16 cellular contexts compared by ENCODE assay signal in genomic region chr15:98760112-98760826, GRCh38.
DNase-seq lines count a peak whose midpoint lies in the region; ATAC-seq and TF ChIP-seq lines count a peak whose summit lies in the region.
"Had no signal": no experiment of that assay in that cellular context is flagged by ENCODE, and none has a peak within 500 bp of the region (broad histone marks: within the 10 kb centered on the region; RNA-seq: fewer than 3 reads in every experiment).

No MANE protein-coding gene starts in this region.

- peak overlapping the region in 1 of 2 donors; percentile 54 for H3K27ac ChIP-seq in right atrium auricular region
- peak overlapping the region; percentile 15 to 53 for H3K27ac ChIP-seq in ascending aorta
- H3K27ac ChIP-seq in left lung: peak overlapping the region in 1 of 2 donors; percentile 8
- H3K27ac ChIP-seq in dorsolateral prefrontal cortex: peak overlapping the region in 1 of 59 donors; percentile 40
- H3K27ac ChIP-seq: SJCRH30 had no signal

- no peak overlapping the region for H3K27ac Mint-ChIP-seq in HFFc6
- H3K27ac Mint-ChIP-seq: activated CD4-positive, alpha-beta T cell treated with anti-CD3 and anti-CD28 coated beads, Interleukin-2, amount 10 ng/mL, durations not matched to agents 24 days and 14 days; activated T-cell treated with anti-CD3 and anti-CD28 coated beads, Interleukin-2, amount 50 U/mL, for 24 hours had no signal

- peak; percentile 79 for DNase-seq in Right ventricle myocardium inferior (ENCODE audit: missing footprints)
- DNase-seq in right atrium auricular region (ENCODE audit: low spot score): no peak
- DNase-seq in ascending aorta (ENCODE audit: low spot score in 2 of 2): no peak
- DNase-seq in left lung: peak in 1 of 2 donors; percentile 47
- no peak for DNase-seq in dorsolateral prefrontal cortex
- no peak for DNase-seq in HFFc6
- DNase-seq: activated CD4-positive, alpha-beta T cell treated with anti-CD3 and anti-CD28 coated beads, Interleukin-2, amount 10 ng/mL, durations not matched to agents 24 days and 14 days; activated T-cell treated with anti-CD3 and anti-CD28 coated beads, Interleukin-2, amount 50 U/mL, for 24 hours; adrenal gland; CD8-positive, alpha-beta memory T cell; glutamatergic neuron; KBM-7; SJCRH30 had no signal

- H3K36me3 ChIP-seq in right atrium auricular region (no peaks in the 10 kb centered on the region), ascending aorta (no peaks in the 10 kb centered on the region), left lung (no peaks in the 10 kb centered on the region)
- H3K36me3 ChIP-seq: adrenal gland, SJCRH30 had no signal

- H3K36me3 Mint-ChIP-seq in HFFc6 (ENCODE audit: low read depth): peaks cover 6% of the 10 kb centered on the region; the same call in 1 of the 2 replicates

- ATAC-seq in Right ventricle myocardium inferior (peak; percentile 78), left lung (peak; percentile 79), HG03520 (IDR thresholded peaks at IDR 0.05; ENCODE audit: unreplicated experiment) (no peak), GM21526 (IDR thresholded peaks at IDR 0.05; ENCODE audit: low FRiP score, unreplicated experiment) (no peak)

- H3K4me3 ChIP-seq in right atrium auricular region: no peak overlapping the region
- H3K4me3 ChIP-seq in ascending aorta: no peak overlapping the region
- H3K4me3 ChIP-seq in left lung: no peak overlapping the region
- H3K4me3 ChIP-seq in dorsolateral prefrontal cortex: peak overlapping the region in 1 of 59 donors; percentile 14
- H3K4me3 ChIP-seq: A549, adrenal gland, SJCRH30 had no signal

- H3K4me1 ChIP-seq in right atrium auricular region (peaks cover 0 to 52% of the 10 kb centered on the region in 2 donors), ascending aorta (peaks cover 4 to 25% of the 10 kb centered on the region in 2 donors), left lung (peaks cover 10 to 28% of the 10 kb centered on the region in 2 donors)

- TF ChIP-seq CTCF in right atrium auricular region (IDR thresholded peaks at IDR 0.05) (no peak), ascending aorta (IDR thresholded peaks at IDR 0.05) (no peak), left lung (IDR thresholded peaks at IDR 0.05) (no peak), dorsolateral prefrontal cortex (IDR thresholded peaks at IDR 0.05 in 54 of 56, conservative IDR thresholded peaks at IDR 0.05 in 2 of 56; ENCODE audit: low read depth in 1 of 56, partially characterized antibody in 56 of 56) (no peak), HFFc6 (IDR thresholded peaks at IDR 0.05) (no peak)

- H3K4me3 Mint-ChIP-seq in HFFc6: no peak overlapping the region
- H3K4me3 Mint-ChIP-seq: activated CD4-positive, alpha-beta T cell treated with anti-CD3 and anti-CD28 coated beads, Interleukin-2, amount 10 ng/mL, durations not matched to agents 24 days and 14 days; activated T-cell treated with anti-CD3 and anti-CD28 coated beads, Interleukin-2, amount 50 U/mL, for 24 hours; CD8-positive, alpha-beta memory T cell had no signal

- peaks cover 37% of the 10 kb centered on the region for H3K4me1 Mint-ChIP-seq in HFFc6 (ENCODE audit: low read depth)

- intact Hi-C loops in Right ventricle myocardium inferior (cut with DNase I) (no loop called here), ascending aorta (cut with DNase I) (loop anchor here (5.0 kb wide), 2 partner anchors 33 to 108 kb away; no protein-coding TSS in a partner anchor), left lung (cut with DNase I) (no loop called here), dorsolateral prefrontal cortex (cut with DNase I) (no loop called here)

- H3K9me3 ChIP-seq in right atrium auricular region: no peaks in the 10 kb centered on the region
- no peaks in the 10 kb centered on the region for H3K9me3 ChIP-seq in ascending aorta
- H3K9me3 ChIP-seq in left lung: no peaks in the 10 kb centered on the region
- H3K9me3 ChIP-seq: A549, adrenal gland, SJCRH30 had no signal

- H3K9me3 Mint-ChIP-seq in HFFc6: no peaks in the 10 kb centered on the region
- H3K9me3 Mint-ChIP-seq: activated CD4-positive, alpha-beta T cell treated with anti-CD3 and anti-CD28 coated beads, Interleukin-2, amount 10 ng/mL, durations not matched to agents 24 days and 14 days; activated T-cell treated with anti-CD3 and anti-CD28 coated beads, Interleukin-2, amount 50 U/mL, for 24 hours; CD8-positive, alpha-beta memory T cell had no signal

- H3K27me3 ChIP-seq in right atrium auricular region (no peaks in the 10 kb centered on the region), ascending aorta (no peaks in the 10 kb centered on the region), left lung (no peaks in the 10 kb centered on the region), dorsolateral prefrontal cortex (no peaks in the 10 kb centered on the region)
- H3K27me3 ChIP-seq: adrenal gland, SJCRH30 had no signal

- peaks cover 2% of the 10 kb centered on the region; the same call in 1 of the 2 replicates for H3K27me3 Mint-ChIP-seq in HFFc6 (ENCODE audit: insufficient read depth)
- H3K27me3 Mint-ChIP-seq: activated CD4-positive, alpha-beta T cell treated with anti-CD3 and anti-CD28 coated beads, Interleukin-2, amount 10 ng/mL, durations not matched to agents 24 days and 14 days; activated T-cell treated with anti-CD3 and anti-CD28 coated beads, Interleukin-2, amount 50 U/mL, for 24 hours had no signal

Comparison
In these comparisons a context has a peak if more than half of its experiments do, and no peak if none do; other contexts are left out.
1. ATAC-seq: peak in Right ventricle myocardium inferior (single experiment) and left lung (single experiment); none in HG03520 (single experiment) and GM21526 (single experiment).